1 cellular context compared by ENCODE assay signal in the genomic region with DNA sequence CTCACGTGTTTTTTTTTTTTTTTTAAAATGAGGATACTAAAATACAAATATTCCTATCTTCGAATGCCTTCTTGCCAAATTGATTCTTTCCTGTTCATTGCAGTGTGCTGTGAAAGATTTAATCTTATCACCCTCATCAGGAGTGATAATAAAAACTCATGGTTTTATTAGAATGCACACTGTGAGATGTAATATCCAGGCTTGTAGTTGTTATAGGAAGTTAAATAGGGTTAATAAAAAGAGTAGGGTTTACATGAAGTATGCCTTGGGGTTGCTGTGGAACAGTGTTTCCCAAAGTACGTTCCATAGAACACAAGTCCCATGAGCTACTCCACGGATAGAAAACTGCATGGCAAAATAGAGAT.
TF ChIP-seq lines count a peak whose summit lies in the region.

No MANE protein-coding gene starts in this region.

TF ChIP-seq in HCT116, 20 proteins besides CTCF, POLR2A, EP300 and RAD21 (continued from another document):
- TF ChIP-seq CEBPB (IDR thresholded peaks at IDR 0.05; ENCODE audit: low read depth) (no peak), JUND (IDR thresholded peaks at IDR 0.05) (no peak), EZH2 (IDR thresholded peaks at IDR 0.05) (no peak), EGR1 (IDR thresholded peaks at IDR 0.05; ENCODE audit: low read depth) (no peak), CBX3 (IDR thresholded peaks at IDR 0.05; ENCODE audit: low read depth) (no peak), SRF (IDR thresholded peaks at IDR 0.05; ENCODE audit: low read depth) (no peak), YY1 (IDR thresholded peaks at IDR 0.05; ENCODE audit: extremely low read depth, insufficient replicate concordance, low read depth, low read length) (no peak), POLR2AphosphoS5 (IDR thresholded peaks at IDR 0.05; ENCODE audit: low read depth, low read length) (no peak), ZNF274 (IDR thresholded peaks at IDR 0.05; ENCODE audit: low read depth, low read length) (no peak)
TF ChIP-seq in HCT116: peak in this region for 0.
